In genomic region chr7:50461695-50462094, GRCh38 we compare ENCODE assay signal across 5 cellular contexts.
"Had no signal": no experiment of that assay in that cellular context is flagged by ENCODE, and none has a peak within 500 bp of the region (broad histone marks: within the 10 kb centered on the region; RNA-seq: fewer than 3 reads in every experiment).

No MANE protein-coding gene starts in this region.

- H3K27ac Mint-ChIP-seq: IgD-negative memory B cell had no signal

- ATAC-seq: HepG2, K562 had no signal

- DNase-seq: IMR-90, KBM-7 had no signal

- H3K4me1 Mint-ChIP-seq: IgD-negative memory B cell had no signal

- H3K9me3 Mint-ChIP-seq: IgD-negative memory B cell had no signal

- H3K4me3 Mint-ChIP-seq: IgD-negative memory B cell had no signal
